In the genomic region with DNA sequence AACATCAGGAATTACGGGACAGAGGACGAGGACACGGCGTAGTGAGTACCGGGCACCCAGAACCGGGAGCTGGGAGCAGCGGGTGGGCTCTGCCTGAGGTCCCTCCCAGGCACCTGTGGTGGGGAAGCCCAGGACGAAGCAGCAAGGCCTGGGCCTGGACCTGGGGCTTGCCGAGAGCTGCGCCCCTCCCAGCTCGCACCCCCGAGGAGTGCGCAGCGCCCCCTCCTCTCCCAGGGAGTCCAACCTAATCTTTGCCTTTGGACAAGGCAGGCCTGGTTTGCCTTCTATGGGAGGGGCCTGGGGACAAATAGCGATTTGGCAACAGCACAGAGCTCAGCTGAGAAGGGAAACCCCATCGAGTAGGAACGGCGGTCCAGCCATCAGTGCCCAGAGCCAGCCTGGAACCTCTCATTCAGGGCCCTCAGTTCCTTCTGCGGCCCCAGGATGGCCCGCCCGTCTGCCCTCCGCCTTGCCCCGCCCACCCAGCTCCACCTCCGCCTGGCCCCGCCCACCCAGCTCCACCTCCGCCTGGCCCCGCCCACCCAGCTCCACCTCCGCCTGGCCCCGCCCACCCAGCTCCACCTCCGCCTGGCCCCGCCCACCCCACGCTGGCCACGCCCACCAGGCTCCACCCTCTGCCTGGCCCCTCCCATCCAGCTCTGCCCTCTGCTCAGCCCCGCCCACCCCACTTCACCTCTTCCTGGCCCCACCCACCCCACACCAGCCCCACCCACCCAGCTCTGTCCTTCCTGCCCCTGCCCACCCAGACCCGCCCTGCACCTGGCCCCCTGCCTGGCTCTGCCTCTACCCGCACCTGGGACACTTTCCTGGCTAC, we compare ENCODE assay signal across 13 cellular contexts. TPM values are rescaled to one million over a fixed set of nuclear protein-coding genes. Genes with fewer than 3 reads are reported as not detected.
DNase-seq lines count a peak whose midpoint lies in the region; ATAC-seq and TF ChIP-seq lines count a peak whose summit lies in the region.
"Had no signal": no experiment of that assay in that cellular context is flagged by ENCODE, and none has a peak within 500 bp of the region (broad histone marks: within the 10 kb centered on the region; RNA-seq: fewer than 3 reads in every experiment).

No MANE protein-coding gene starts in this region.

- no peak for TF ChIP-seq EP300 in esophagus muscularis mucosa (IDR thresholded peaks at IDR 0.05)

- peak; percentile 40 for ATAC-seq in activated CD8-positive, alpha-beta memory T cell treated with anti-CD3 and anti-CD28 coated beads, Interleukin-2, amount 10 ng/mL, durations not matched to agents 7 days and 5 days
- peak; percentile 62 for ATAC-seq in WTC11
- peak; percentile 17 for ATAC-seq in foreskin keratinocyte
- no peak for ATAC-seq in GM21360 (IDR thresholded peaks at IDR 0.05; ENCODE audit: unreplicated experiment)

- DNase-seq in activated CD8-positive, alpha-beta memory T cell treated with anti-CD3 and anti-CD28 coated beads, Interleukin-2, amount 10 ng/mL, durations not matched to agents 7 days and 5 days: peak; percentile 59
- DNase-seq in activated CD8-positive, alpha-beta memory T cell treated with anti-CD3 and anti-CD28 coated beads for 24 hours: no peak
- DNase-seq in WTC11 (ENCODE audit: low spot score): peak; percentile 80
- no peak for DNase-seq in foreskin keratinocyte
- DNase-seq in stimulated activated CD4-positive, alpha-beta T cell treated with anti-CD3 and anti-CD28 coated beads, TNF-alpha, amount 100 ng/mL, for 24 hours (ENCODE audit: low read depth in 3 of 3): peak in 2 of 3 experiments; percentile 16 to 48
- DNase-seq in esophagus muscularis mucosa (ENCODE audit: extremely low spot score): no peak
- no peak for DNase-seq in GM10248 (ENCODE audit: extremely low spot score)
- DNase-seq: NCI-H1105 treated with DMSO at 0.1 percent for 48 hours, SIG-M5 had no signal

- H3K9me3 Mint-ChIP-seq in activated CD8-positive, alpha-beta memory T cell treated with anti-CD3 and anti-CD28 coated beads, Interleukin-2, amount 10 ng/mL, durations not matched to agents 7 days and 5 days (ENCODE audit: low read depth): no peaks in the 10 kb centered on the region
- H3K9me3 Mint-ChIP-seq in WTC11: no peaks in the 10 kb centered on the region

- H3K4me3 Mint-ChIP-seq in activated CD8-positive, alpha-beta memory T cell treated with anti-CD3 and anti-CD28 coated beads, Interleukin-2, amount 10 ng/mL, durations not matched to agents 7 days and 5 days: no peak overlapping the region
- H3K4me3 Mint-ChIP-seq in WTC11: no peak overlapping the region
- H3K4me3 Mint-ChIP-seq: activated naive CD8-positive, alpha-beta T cell had no signal

- H3K4me1 ChIP-seq in foreskin keratinocyte: no peaks in the 10 kb centered on the region
- H3K4me1 ChIP-seq in esophagus muscularis mucosa: peaks cover 0 to 6% (median 3%) of the 10 kb centered on the region in 4 donors

- intact Hi-C loops in esophagus muscularis mucosa (cut with DNase I): no loop called here

- H3K4me1 Mint-ChIP-seq in activated CD8-positive, alpha-beta memory T cell treated with anti-CD3 and anti-CD28 coated beads, Interleukin-2, amount 10 ng/mL, durations not matched to agents 7 days and 5 days: peaks cover 8% of the 10 kb centered on the region
- H3K4me1 Mint-ChIP-seq in WTC11: no peaks in the 10 kb centered on the region

- H3K36me3 Mint-ChIP-seq in activated CD8-positive, alpha-beta memory T cell treated with anti-CD3 and anti-CD28 coated beads, Interleukin-2, amount 10 ng/mL, durations not matched to agents 7 days and 5 days: no peaks in the 10 kb centered on the region
- H3K36me3 Mint-ChIP-seq in WTC11: no peaks in the 10 kb centered on the region
- H3K36me3 Mint-ChIP-seq: activated naive CD8-positive, alpha-beta T cell had no signal

- no peaks in the 10 kb centered on the region for H3K36me3 ChIP-seq in esophagus muscularis mucosa

- no peaks in the 10 kb centered on the region for H3K9me3 ChIP-seq in esophagus muscularis mucosa

- H3K27me3 Mint-ChIP-seq in activated CD8-positive, alpha-beta memory T cell treated with anti-CD3 and anti-CD28 coated beads, Interleukin-2, amount 10 ng/mL, durations not matched to agents 7 days and 5 days: peaks cover 4% of the 10 kb centered on the region
- H3K27me3 Mint-ChIP-seq in WTC11 (ENCODE audit: low read depth): no peaks in the 10 kb centered on the region

- no peak overlapping the region for H3K4me3 ChIP-seq in esophagus muscularis mucosa

- no peaks in the 10 kb centered on the region for H3K27me3 ChIP-seq in foreskin keratinocyte
- H3K27me3 ChIP-seq in esophagus muscularis mucosa: peaks cover 0 to 59% (median 2%) of the 10 kb centered on the region in 4 donors

- TF ChIP-seq POLR2A in esophagus muscularis mucosa (IDR thresholded peaks at IDR 0.05; ENCODE audit: low read depth): no peak

- CTCF ChIA-PET in activated CD8-positive, alpha-beta memory T cell treated with anti-CD3 and anti-CD28 coated beads, Interleukin-2, amount 10 ng/mL, durations not matched to agents 7 days and 5 days (lab: Charles Lee): interaction anchor here (0.8 kb wide), 1 partner anchor 16 kb away, joined by 3 read pairs; no protein-coding TSS in a partner anchor
- CTCF ChIA-PET in WTC11 (lab: Charles Lee): interaction anchor here (0.7 to 1.8 kb wide), 13 partner anchors 13 to 267 kb away, joined by 3 to 11 read pairs (median 4); no protein-coding TSS in a partner anchor
- CTCF ChIA-PET in GM10248 (lab: Yijun Ruan, JAX): interaction anchor here (1.7 kb wide), 1 partner anchor 16 kb away, joined by 4 read pairs; no protein-coding TSS in a partner anchor

- WGBS in esophagus muscularis mucosa: 89% methylated on average over 22 of the region's 36 CpGs

- POLR2A ChIA-PET in WTC11 (lab: Charles Lee): no interaction called here
- POLR2A ChIA-PET in GM10248 (lab: Yijun Ruan, JAX): no interaction called here

- TF ChIP-seq CTCF in WTC11 (IDR thresholded peaks at IDR 0.05) (no peak), foreskin keratinocyte (conservative IDR thresholded peaks at IDR 0.05) (no peak), esophagus muscularis mucosa (IDR thresholded peaks at IDR 0.05) (no peak), GM10248 (IDR thresholded peaks at IDR 0.05; ENCODE audit: control extremely low read depth, extremely low read depth, low read depth, missing control alignments) (no peak)

- H3K27ac ChIP-seq in foreskin keratinocyte (no peak overlapping the region), esophagus muscularis mucosa (replicated peaks in 1 of 4) (no peak overlapping the region)

- H3K27ac Mint-ChIP-seq in activated CD8-positive, alpha-beta memory T cell treated with anti-CD3 and anti-CD28 coated beads, Interleukin-2, amount 10 ng/mL, durations not matched to agents 7 days and 5 days: no peak overlapping the region
- H3K27ac Mint-ChIP-seq in WTC11: no peak overlapping the region
- H3K27ac Mint-ChIP-seq: activated naive CD8-positive, alpha-beta T cell had no signal

TF ChIP-seq in WTC11, 78 proteins besides CTCF, POLR2A, EP300 and RAD21:
- TF ChIP-seq IRF2 (CRISPR knock-in tag; IDR thresholded peaks at IDR 0.05; ENCODE audit: borderline replicate concordance, low read depth): no peak
- no peak for TF ChIP-seq TEAD4 (CRISPR knock-in tag; IDR thresholded peaks at IDR 0.05)
- TF ChIP-seq PRRX2 (CRISPR knock-in tag; IDR thresholded peaks at IDR 0.05): no peak
- no peak for TF ChIP-seq ZNF416 (CRISPR knock-in tag; IDR thresholded peaks at IDR 0.05)

RNA-seq across cellular contexts. Expression of gene KNDC1, which starts 32.5 kb away (rescaled TPM):
- under 1 TPM in 1 of 2 experiments, not detected in 1; 0.32 TPM for total RNA-seq in activated CD8-positive, alpha-beta memory T cell treated with anti-CD3 and anti-CD28 coated beads, Interleukin-2, amount 10 ng/mL, durations not matched to agents 7 days and 5 days
- total RNA-seq in WTC11 (2021) (25.7 to 26.8 TPM (median 26.6 TPM) in 3 replicates), foreskin keratinocyte (0.03 and 0.04 TPM in 2 replicates), esophagus muscularis mucosa (1 to 10 TPM in 2 of 4 donors, under 1 TPM in 2; 0.42 to 1.7 (median 0.95) TPM)
- polyA plus RNA-seq in foreskin keratinocyte: 0.04 TPM in 1 of 2 replicates, not detected in the other
- total RNA-seq: pulmonary artery endothelial cell had no signal

RNA-seq across cellular contexts. Expression of gene ADGRA1, which starts 39.8 kb away (rescaled TPM):
- total RNA-seq in activated CD8-positive, alpha-beta memory T cell treated with anti-CD3 and anti-CD28 coated beads, Interleukin-2, amount 10 ng/mL, durations not matched to agents 7 days and 5 days: not detected
- total RNA-seq in WTC11 (2021) (0.11 to 0.20 TPM (median 0.18 TPM) in 3 replicates), foreskin keratinocyte (not detected in 2 replicates), esophagus muscularis mucosa (under 1 TPM in 2 of 4 donors, not detected in 2; under 0.01 to 0.06 TPM)
- not detected in 2 replicates for polyA plus RNA-seq in foreskin keratinocyte
- total RNA-seq: pulmonary artery endothelial cell had no signal
- polyA plus RNA-seq: keratinocyte had no signal

Comparison
In these comparisons a context has a peak if more than half of its experiments do, and no peak if none do; other contexts are left out.
1. DNase-seq: peak in activated CD8-positive, alpha-beta memory T cell treated with anti-CD3 and anti-CD28 coated beads, Interleukin-2, amount 10 ng/mL, durations not matched to agents 7 days and 5 days (single experiment), WTC11 (single experiment) and stimulated activated CD4-positive, alpha-beta T cell treated with anti-CD3 and anti-CD28 coated beads, TNF-alpha, amount 100 ng/mL, for 24 hours (2 of 3); none in activated CD8-positive, alpha-beta memory T cell treated with anti-CD3 and anti-CD28 coated beads for 24 hours (single experiment), foreskin keratinocyte (0 of 2), esophagus muscularis mucosa (single experiment) and GM10248 (single experiment).